Comparison of ENCODE assay signal across 10 cellular contexts in genomic region chr2:209619782-209620181, GRCh38.
DNase-seq lines count a peak whose midpoint lies in the region; ATAC-seq and TF ChIP-seq lines count a peak whose summit lies in the region.
"Had no signal": no experiment of that assay in that cellular context is flagged by ENCODE, and none has a peak within 500 bp of the region (broad histone marks: within the 10 kb centered on the region; RNA-seq: fewer than 3 reads in every experiment).

No MANE protein-coding gene starts in this region.

- no peak for TF ChIP-seq EP300 in esophagus muscularis mucosa (IDR thresholded peaks at IDR 0.05)

- no peak overlapping the region for H3K4me3 ChIP-seq in effector memory CD4-positive, alpha-beta T cell (ENCODE audit: insufficient read depth, low read depth, low read length, poor library complexity, severe bottlenecking)
- H3K4me3 ChIP-seq in esophagus muscularis mucosa, result no peak overlapping the region
- H3K4me3 ChIP-seq: lung had no signal

- H3K4me1 ChIP-seq in foreskin keratinocyte (no peaks in the 10 kb centered on the region), esophagus muscularis mucosa (no peaks in the 10 kb centered on the region)
- no peaks in the 10 kb centered on the region for H3K4me1 ChIP-seq in effector memory CD4-positive, alpha-beta T cell (ENCODE audit: control insufficient read depth, insufficient read depth, low read length, poor library complexity, severe bottlenecking)

- TF ChIP-seq POLR2A in GM18505 (IDR thresholded peaks at IDR 0.05; ENCODE audit: borderline replicate concordance, extremely low read depth, insufficient read depth, insufficient read length), result no peak
- TF ChIP-seq POLR2A in esophagus muscularis mucosa (IDR thresholded peaks at IDR 0.05; ENCODE audit: low read depth), result no peak

- intact Hi-C loops in esophagus muscularis mucosa (cut with DNase I), result no loop called here

- H3K27ac ChIP-seq in foreskin keratinocyte (no peak overlapping the region), esophagus muscularis mucosa (replicated peaks in 1 of 4) (no peak overlapping the region)
- no peak overlapping the region for H3K27ac ChIP-seq in effector memory CD4-positive, alpha-beta T cell (ENCODE audit: insufficient read depth, low read length, poor library complexity, severe bottlenecking)

- H3K27me3 ChIP-seq in foreskin keratinocyte (no peaks in the 10 kb centered on the region), esophagus muscularis mucosa (no peaks in the 10 kb centered on the region)
- no peaks in the 10 kb centered on the region for H3K27me3 ChIP-seq in effector memory CD4-positive, alpha-beta T cell (replicated peaks; ENCODE audit: control insufficient read depth, insufficient read depth, low read length, poor library complexity, severe bottlenecking)

- TF ChIP-seq CTCF in foreskin keratinocyte (conservative IDR thresholded peaks at IDR 0.05) (no peak), esophagus muscularis mucosa (IDR thresholded peaks at IDR 0.05) (no peak)

- no peaks in the 10 kb centered on the region for H3K36me3 ChIP-seq in effector memory CD4-positive, alpha-beta T cell (ENCODE audit: control insufficient read depth, insufficient read depth, low read length)
- no peaks in the 10 kb centered on the region for H3K36me3 ChIP-seq in esophagus muscularis mucosa

- H3K9me3 ChIP-seq in effector memory CD4-positive, alpha-beta T cell (ENCODE audit: control insufficient read depth, low read length), result no peaks in the 10 kb centered on the region
- no peaks in the 10 kb centered on the region for H3K9me3 ChIP-seq in esophagus muscularis mucosa

- peak; percentile 99 for DNase-seq in NCI-H82 (lab: John Stamatoyannopoulos, UW)
- no peak for DNase-seq in foreskin keratinocyte
- DNase-seq in superior temporal gyrus (ENCODE audit: extremely low spot score), result no peak
- DNase-seq in effector memory CD4-positive, alpha-beta T cell, result no peak
- DNase-seq in DMS153 (lab: John Stamatoyannopoulos, UW), result no peak
- DNase-seq in esophagus muscularis mucosa (ENCODE audit: extremely low spot score), result no peak
- DNase-seq: stimulated activated CD4-positive, alpha-beta T cell treated with anti-CD3 and anti-CD28 coated beads, Interleukin-1b, Interleukin-23, amount 100 ng/mL, for 48 hours had no signal

- peak; percentile 92 for ATAC-seq in GM18505 (IDR thresholded peaks at IDR 0.05; ENCODE audit: unreplicated experiment)
- peak; percentile 44 for ATAC-seq in HG02798 (IDR thresholded peaks at IDR 0.05; ENCODE audit: poor library complexity, unreplicated experiment)
- peak; percentile 32 for ATAC-seq in foreskin keratinocyte

Comparison
In these comparisons a context has a peak if more than half of its experiments do, and no peak if none do; other contexts are left out.
1. ATAC-seq: peak in every context shown above with its lines; median percentile 92 in GM18505; 44 in HG02798; 32 in foreskin keratinocyte.